8 cellular contexts compared by ENCODE assay signal in genomic region chr3:195258449-195259145, GRCh38. TPM values are rescaled to one million over a fixed set of nuclear protein-coding genes. Genes with fewer than 3 reads are reported as not detected.
A peak's percentile ranks its signal among the peaks of the same experiment; 100 is the strongest.
DNase-seq lines count a peak whose midpoint lies in the region; ATAC-seq, FAIRE-seq and TF ChIP-seq lines count a peak whose summit lies in the region.

No MANE protein-coding gene starts in this region.

- DNase-seq in activated naive CD4-positive, alpha-beta T cell treated with anti-CD3 and anti-CD28 coated beads, Interleukin-2, amount 10 ng/mL, durations not matched to agents 7 days and 5 days, result no peak
- DNase-seq in activated naive CD4-positive, alpha-beta T cell treated with anti-CD3 and anti-CD28 coated beads, Interleukin-2, amount 50 U/mL, for 72 hours (ENCODE audit: low spot score in 2 of 2), result no peak
- no peak for DNase-seq in activated T-helper 1 cell treated with anti-CD3 and anti-CD28 coated beads, Interleukin-12 subunit alpha, Interleukin-12 subunit beta, Interleukin-2, Interleukin-4 antibody, amounts not matched to agents 30 ng/mL and 10 ng/mL and 1 ng/mL, durations not matched to agents 14 hours and 24 hours and 36 hours (ENCODE audit: low spot score)
- DNase-seq in HepG2 (ENCODE audit: low spot score), result peak; percentile 9
- DNase-seq in NCI-H1436 (lab: John Stamatoyannopoulos, UW), result no peak

- peaks cover 29% of the 10 kb centered on the region for H3K4me1 Mint-ChIP-seq in activated naive CD4-positive, alpha-beta T cell treated with anti-CD3 and anti-CD28 coated beads, Interleukin-2, amount 10 ng/mL, durations not matched to agents 7 days and 5 days
- peaks cover 21% of the 10 kb centered on the region for H3K4me1 Mint-ChIP-seq in activated T-helper 1 cell treated with anti-CD3 and anti-CD28 coated beads, Interleukin-12 subunit alpha, Interleukin-12 subunit beta, Interleukin-2, Interleukin-4 antibody, amounts not matched to agents 30 ng/mL and 10 ng/mL and 1 ng/mL, durations not matched to agents 14 hours and 24 hours and 36 hours (ENCODE audit: low read depth)

- peak overlapping the region in 2 of 3 experiments; percentile 56 to 74; a peak in 4 of 6 replicates for H3K4me3 ChIP-seq in HepG2 (replicated peaks in 1 of 3; ENCODE audit: insufficient read depth in 1 of 3, low read depth in 2 of 3, low read length in 3 of 3)
- no peak overlapping the region for H3K4me3 ChIP-seq in urinary bladder (ENCODE audit: low read depth, low read length)

- TF ChIP-seq RAD21 in HepG2 (CRISPR knock-in tag; IDR thresholded peaks at IDR 0.05), result no peak

- peak overlapping the region; percentile 42 for H3K27ac Mint-ChIP-seq in activated naive CD4-positive, alpha-beta T cell treated with anti-CD3 and anti-CD28 coated beads, Interleukin-2, amount 10 ng/mL, durations not matched to agents 7 days and 5 days
- H3K27ac Mint-ChIP-seq in activated naive CD4-positive, alpha-beta T cell treated with anti-CD3 and anti-CD28 coated beads, Interleukin-2, amount 50 U/mL, for 72 hours, result no peak overlapping the region
- peak overlapping the region; percentile 49 for H3K27ac Mint-ChIP-seq in activated T-helper 1 cell treated with anti-CD3 and anti-CD28 coated beads, Interleukin-12 subunit alpha, Interleukin-12 subunit beta, Interleukin-2, Interleukin-4 antibody, amounts not matched to agents 30 ng/mL and 10 ng/mL and 1 ng/mL, durations not matched to agents 14 hours and 24 hours and 36 hours

- peaks cover 4% of the 10 kb centered on the region for H3K27me3 Mint-ChIP-seq in activated naive CD4-positive, alpha-beta T cell treated with anti-CD3 and anti-CD28 coated beads, Interleukin-2, amount 10 ng/mL, durations not matched to agents 7 days and 5 days
- H3K27me3 Mint-ChIP-seq in activated T-helper 1 cell treated with anti-CD3 and anti-CD28 coated beads, Interleukin-12 subunit alpha, Interleukin-12 subunit beta, Interleukin-2, Interleukin-4 antibody, amounts not matched to agents 30 ng/mL and 10 ng/mL and 1 ng/mL, durations not matched to agents 14 hours and 24 hours and 36 hours (ENCODE audit: insufficient read depth), result no peaks in the 10 kb centered on the region

- peaks cover 38% of the 10 kb centered on the region for H3K4me1 ChIP-seq in HepG2 (ENCODE audit: insufficient read depth, low read length)
- no peaks in the 10 kb centered on the region for H3K4me1 ChIP-seq in urinary bladder (ENCODE audit: insufficient read depth)

- H3K36me3 ChIP-seq in HepG2 (replicated peaks in 1 of 2; ENCODE audit: control insufficient read depth in 1 of 2, insufficient read depth in 2 of 2, low read length in 2 of 2) (peaks cover 0 to 2% of the 10 kb centered on the region in 2 experiments; a peak in 4 of 5 replicates), urinary bladder (ENCODE audit: insufficient read depth) (no peaks in the 10 kb centered on the region)

- FAIRE-seq in HepG2 (lab: Jason Lieb, UNC), result peak; percentile 12

- no peaks in the 10 kb centered on the region for H3K9me3 Mint-ChIP-seq in activated naive CD4-positive, alpha-beta T cell treated with anti-CD3 and anti-CD28 coated beads, Interleukin-2, amount 10 ng/mL, durations not matched to agents 7 days and 5 days
- no peaks in the 10 kb centered on the region for H3K9me3 Mint-ChIP-seq in activated naive CD4-positive, alpha-beta T cell treated with anti-CD3 and anti-CD28 coated beads, Interleukin-2, amount 50 U/mL, for 72 hours
- no peaks in the 10 kb centered on the region for H3K9me3 Mint-ChIP-seq in activated T-helper 1 cell treated with anti-CD3 and anti-CD28 coated beads, Interleukin-12 subunit alpha, Interleukin-12 subunit beta, Interleukin-2, Interleukin-4 antibody, amounts not matched to agents 30 ng/mL and 10 ng/mL and 1 ng/mL, durations not matched to agents 14 hours and 24 hours and 36 hours

- no TSS peak for BruUV-seq in HepG2 (replicated peaks; lab: Mats Ljungman, UMichigan)

- TF ChIP-seq EP300 in HepG2 (IDR thresholded peaks at IDR 0.05; ENCODE audit: low read depth in 2 of 2, low read length in 2 of 2), result no peak
- no peak for TF ChIP-seq EP300 in HepG2 (CRISPR knock-in tag; IDR thresholded peaks at IDR 0.05; ENCODE audit: borderline replicate concordance)

- in situ Hi-C loops in HepG2 (cut with HindIII; ENCODE audit: extremely low pct_ligation_motif_present, low pct_unique_long_range_greater_than_20kb), result loop anchor here (5.0 to 10.0 kb wide), 2 partner anchors 254 to 586 kb away; partner anchors contain the start of gene LSG1

- no peak for TF ChIP-seq CTCF in HepG2 (CRISPR knock-in tag; IDR thresholded peaks at IDR 0.05)

- peaks cover 21% of the 10 kb centered on the region for H3K79me2 ChIP-seq in HepG2 (ENCODE audit: insufficient read depth, low read length)

- H2AFZ ChIP-seq in HepG2 (ENCODE audit: low read length), result no peak overlapping the region

- intact Hi-C loops in activated T-helper 1 cell treated with anti-CD3 and anti-CD28 coated beads, Interleukin-12 subunit alpha, Interleukin-12 subunit beta, Interleukin-2, Interleukin-4 antibody, amounts not matched to agents 30 ng/mL and 10 ng/mL and 1 ng/mL, durations not matched to agents 14 hours and 24 hours and 36 hours (cut with micrococcal nuclease), result loop anchor here (10.0 kb wide), 1 partner anchor 254 kb away; no protein-coding TSS in a partner anchor
- intact Hi-C loops in HepG2 (cut with micrococcal nuclease; ENCODE audit: unreplicated experiment), result loop anchor here (2.0 kb wide), 2 partner anchors 98 to 140 kb away; no protein-coding TSS in a partner anchor

- H3K4me2 ChIP-seq in HepG2 (ENCODE audit: low read depth, low read length), result peak overlapping the region; percentile 88

- H3K9ac ChIP-seq in HepG2 (ENCODE audit: insufficient read depth, low read depth, low read length), result peak overlapping the region; percentile 79

- H4K20me1 ChIP-seq in HepG2 (ENCODE audit: insufficient read depth, low read length), result no peaks in the 10 kb centered on the region

- peaks cover 1% of the 10 kb centered on the region for H3K36me3 Mint-ChIP-seq in activated naive CD4-positive, alpha-beta T cell treated with anti-CD3 and anti-CD28 coated beads, Interleukin-2, amount 10 ng/mL, durations not matched to agents 7 days and 5 days
- no peaks in the 10 kb centered on the region for H3K36me3 Mint-ChIP-seq in activated naive CD4-positive, alpha-beta T cell treated with anti-CD3 and anti-CD28 coated beads, Interleukin-2, amount 50 U/mL, for 72 hours
- no peaks in the 10 kb centered on the region for H3K36me3 Mint-ChIP-seq in activated T-helper 1 cell treated with anti-CD3 and anti-CD28 coated beads, Interleukin-12 subunit alpha, Interleukin-12 subunit beta, Interleukin-2, Interleukin-4 antibody, amounts not matched to agents 30 ng/mL and 10 ng/mL and 1 ng/mL, durations not matched to agents 14 hours and 24 hours and 36 hours (ENCODE audit: low read depth)

- ATAC-seq in activated naive CD4-positive, alpha-beta T cell treated with anti-CD3 and anti-CD28 coated beads, Interleukin-2, amount 50 U/mL, for 72 hours, result no peak
- ATAC-seq in HepG2 (peak; percentile 52), GM21526 (IDR thresholded peaks at IDR 0.05; ENCODE audit: low FRiP score, unreplicated experiment) (no peak), HG02852 (IDR thresholded peaks at IDR 0.05; ENCODE audit: unreplicated experiment) (no peak)

- peak overlapping the region; percentile 18 for H3K4me3 Mint-ChIP-seq in activated naive CD4-positive, alpha-beta T cell treated with anti-CD3 and anti-CD28 coated beads, Interleukin-2, amount 10 ng/mL, durations not matched to agents 7 days and 5 days
- peak overlapping the region; percentile 57 for H3K4me3 Mint-ChIP-seq in activated T-helper 1 cell treated with anti-CD3 and anti-CD28 coated beads, Interleukin-12 subunit alpha, Interleukin-12 subunit beta, Interleukin-2, Interleukin-4 antibody, amounts not matched to agents 30 ng/mL and 10 ng/mL and 1 ng/mL, durations not matched to agents 14 hours and 24 hours and 36 hours

- POLR2A ChIA-PET in HepG2 (lab: Yijun Ruan, JAX), result interaction anchor here (1.1 to 2.1 kb wide), 6 partner anchors 11 to 586 kb away, joined by 3 to 9 read pairs (median 8); partner anchors contain the start of genes LSG1 and XXYLT1

- no peak for TF ChIP-seq POLR2A in HepG2 (IDR thresholded peaks at IDR 0.05; ENCODE audit: insufficient read depth in 1 of 2, low read depth in 2 of 2, low read length in 2 of 2)

- no peaks in the 10 kb centered on the region for H3K27me3 ChIP-seq in HepG2 (ENCODE audit: control insufficient read depth in 1 of 2, insufficient read depth in 2 of 2, low read length in 2 of 2)

- WGBS in HepG2 (ENCODE audit: low lambda C conversion rate), result 60% methylated on average over 9 of the region's 13 CpGs
- 47% methylated on average over 13 of the region's 13 CpGs for WGBS in urinary bladder

- CTCF ChIA-PET in activated naive CD4-positive, alpha-beta T cell treated with anti-CD3 and anti-CD28 coated beads, Interleukin-2, amount 10 ng/mL, durations not matched to agents 7 days and 5 days (lab: Charles Lee), result interaction anchor here (0.6 to 4.1 kb wide), 4 partner anchors 11 to 586 kb away, joined by 3 to 32 read pairs (median 4); no protein-coding TSS in a partner anchor
- CTCF ChIA-PET in HepG2 (lab: Yijun Ruan, JAX; ENCODE audit: low intra/inter-chr PET ratio, low total read pairs), result interaction anchor here (1.1 kb wide), 1 partner anchor 152 kb away, joined by 3 read pairs; no protein-coding TSS in a partner anchor

- peak overlapping the region; percentile 92 for H3K27ac ChIP-seq in HepG2 (ENCODE audit: extremely low read length, insufficient read depth, low read length)
- peak overlapping the region; percentile 92 for H3K27ac ChIP-seq in urinary bladder (ENCODE audit: low read depth)

- no peaks in the 10 kb centered on the region for H3K9me3 ChIP-seq in HepG2 (ENCODE audit: low read length)

RNA-seq across cellular contexts. Expression of gene XXYLT1, which starts 12.4 kb away (rescaled TPM):
- total RNA-seq in activated naive CD4-positive, alpha-beta T cell treated with anti-CD3 and anti-CD28 coated beads, Interleukin-2, amount 50 U/mL, for 72 hours, result 1 to 10 TPM; 3.4 to 6.1 TPM
- 14.5 and 14.9 TPM in 2 replicates for total RNA-seq in activated T-helper 1 cell treated with anti-CD3 and anti-CD28 coated beads, Interleukin-12 subunit alpha, Interleukin-12 subunit beta, Interleukin-2, Interleukin-4 antibody, amounts not matched to agents 30 ng/mL and 10 ng/mL and 1 ng/mL, durations not matched to agents 14 hours and 24 hours and 36 hours
- 10.8 and 19.0 TPM in 2 replicates for total RNA-seq in HepG2 (2016; rRNA removed; fragmentation: Illumina TruSeq; extraction: Trizol)
- 4.3 and 4.5 TPM in 2 replicates for total RNA-seq in HepG2 (2016; cell fraction: cytosol; rRNA removed; fragmentation: Illumina TruSeq; extraction: Trizol; ENCODE audit: low read depth)
- 10.4 and 20.3 TPM in 2 replicates for total RNA-seq in HepG2 (2016; cell fraction: insoluble cytoplasmic fraction; rRNA removed; fragmentation: Illumina TruSeq; extraction: Trizol)
- total RNA-seq in HepG2 (2016; cell fraction: membrane; rRNA removed; fragmentation: Illumina TruSeq; extraction: Trizol), result 12.8 and 12.9 TPM in 2 replicates
- 16.1 and 20.9 TPM in 2 replicates for total RNA-seq in HepG2 (2016; cell fraction: nucleus; rRNA removed; fragmentation: Illumina TruSeq; extraction: Trizol)
- polyA plus RNA-seq in HepG2 (2011; rRNA removed), result 17.3 and 17.7 TPM in 2 replicates
- polyA plus RNA-seq in HepG2 (2011; cell fraction: cytosol; rRNA removed), result 15.9 and 19.5 TPM in 2 replicates
- 18.3 and 18.9 TPM in 2 replicates for polyA plus RNA-seq in HepG2 (2011; cell fraction: nucleus; rRNA removed)
- 10.5 and 13.0 TPM in 2 replicates for polyA plus RNA-seq in HepG2 (2012)
- polyA plus RNA-seq in HepG2 (2016; cell fraction: cytosol; fragmentation: Illumina TruSeq; extraction: Trizol; ENCODE audit: low read depth), result 4.4 and 5.4 TPM in 2 replicates
- 14.3 TPM in 2 replicates for polyA plus RNA-seq in HepG2 (2016; cell fraction: insoluble cytoplasmic fraction; fragmentation: Illumina TruSeq; extraction: Trizol; ENCODE audit: low read depth)
- polyA plus RNA-seq in HepG2 (2016; cell fraction: membrane; fragmentation: Illumina TruSeq; extraction: Trizol; ENCODE audit: low read depth), result 11.9 and 12.4 TPM in 2 replicates
- polyA plus RNA-seq in HepG2 (2016; cell fraction: nucleus; fragmentation: Illumina TruSeq; extraction: Trizol; ENCODE audit: insufficient read depth, low read depth), result 33.9 and 35.1 TPM in 2 replicates
- 33.1 and 37.8 TPM in 2 replicates for polyA minus RNA-seq in HepG2 (2011; rRNA and poly(A)+ RNA removed; ENCODE audit: low replicate concordance)
- polyA minus RNA-seq in HepG2 (2011; cell fraction: cytosol; rRNA and poly(A)+ RNA removed), result 15.1 and 17.0 TPM in 2 replicates
- polyA minus RNA-seq in HepG2 (2011; cell fraction: nucleus; rRNA and poly(A)+ RNA removed), result 11.8 and 13.2 TPM in 2 replicates
- total RNA-seq in urinary bladder, result 18.5 TPM
- 12.4 TPM for polyA plus RNA-seq in urinary bladder

Comparison
In these comparisons a context has a peak if more than half of its experiments do, and no peak if none do; other contexts are left out.
1. H3K27ac Mint-ChIP-seq: peak in activated naive CD4-positive, alpha-beta T cell treated with anti-CD3 and anti-CD28 coated beads, Interleukin-2, amount 10 ng/mL, durations not matched to agents 7 days and 5 days (single experiment) and activated T-helper 1 cell treated with anti-CD3 and anti-CD28 coated beads, Interleukin-12 subunit alpha, Interleukin-12 subunit beta, Interleukin-2, Interleukin-4 antibody, amounts not matched to agents 30 ng/mL and 10 ng/mL and 1 ng/mL, durations not matched to agents 14 hours and 24 hours and 36 hours (single experiment); none in activated naive CD4-positive, alpha-beta T cell treated with anti-CD3 and anti-CD28 coated beads, Interleukin-2, amount 50 U/mL, for 72 hours (0 of 2).